Comparison of ENCODE assay signal across 23 cellular contexts in the genomic region with DNA sequence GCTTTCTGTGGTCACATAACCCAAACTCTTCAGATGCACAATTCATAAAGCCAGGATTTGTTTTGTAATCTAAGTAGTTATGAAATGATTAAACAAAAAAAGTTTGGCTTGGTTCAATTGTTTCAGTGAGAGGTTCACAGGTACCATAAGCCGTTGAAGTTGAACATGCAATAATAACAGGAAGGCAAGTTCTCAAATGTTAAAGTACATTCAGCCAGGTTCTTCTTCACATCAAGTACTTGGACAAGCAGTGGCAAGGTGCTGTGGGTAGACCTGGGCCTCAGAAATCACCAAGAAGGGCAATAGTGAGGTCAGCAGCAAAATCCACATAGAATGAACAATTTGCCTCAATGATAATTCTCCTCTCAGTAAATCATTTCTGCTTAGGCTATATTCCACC.
A peak's percentile ranks its signal among the peaks of the same experiment; 100 is the strongest.
DNase-seq lines count a peak whose midpoint lies in the region; ATAC-seq, FAIRE-seq and TF ChIP-seq lines count a peak whose summit lies in the region.
"Had no signal": no experiment of that assay in that cellular context is flagged by ENCODE, and none has a peak within 500 bp of the region (broad histone marks: within the 10 kb centered on the region; RNA-seq: fewer than 3 reads in every experiment).

No MANE protein-coding gene starts in this region.

- H3K9me1 ChIP-seq in keratinocyte (ENCODE audit: control insufficient read depth, extremely low read depth, insufficient read depth, low read length): no peaks in the 10 kb centered on the region

- no peak overlapping the region for H2BK12ac ChIP-seq in mesenchymal stem cell (ENCODE audit: low read length in 2 of 2)

- H3K36me3 ChIP-seq in keratinocyte (ENCODE audit: control insufficient read depth in 2 of 2, extremely low read depth in 1 of 2, insufficient read depth in 2 of 2, low read length in 2 of 2): no peaks in the 10 kb centered on the region
- no peaks in the 10 kb centered on the region for H3K36me3 ChIP-seq in mesenchymal stem cell (ENCODE audit: control insufficient read depth in 1 of 2, insufficient read depth in 2 of 2, low read depth in 1 of 2, low read length in 2 of 2)

- H2AFZ ChIP-seq in keratinocyte (ENCODE audit: control insufficient read depth, low read length): no peak overlapping the region
- H2AFZ ChIP-seq in mesenchymal stem cell (ENCODE audit: low read depth, low read length): no peak overlapping the region

- dilution Hi-C loops in keratinocyte (cut with MboI; ENCODE audit: extremely low pct_ligation_motif_present, low sequenced_read_pairs): no loop called here

- H3K27me3 ChIP-seq in keratinocyte (ENCODE audit: control insufficient read depth, extremely low read depth, insufficient read depth, low read length) (no peaks in the 10 kb centered on the region), mesenchymal stem cell (ENCODE audit: control insufficient read depth in 1 of 2, insufficient read depth in 1 of 2, low read length in 2 of 2) (no peaks in the 10 kb centered on the region)

- H3K9me3 ChIP-seq in keratinocyte (ENCODE audit: control insufficient read depth, low read depth, low read length): no peaks in the 10 kb centered on the region
- no peaks in the 10 kb centered on the region for H3K9me3 ChIP-seq in mesenchymal stem cell (ENCODE audit: control insufficient read depth, low read length)
- H3K9me3 ChIP-seq: A549, Caco-2 had no signal

- H3K4me3 ChIP-seq in keratinocyte (ENCODE audit: control insufficient read depth in 2 of 3, extremely low read depth in 1 of 3, insufficient read depth in 2 of 3, low read depth in 1 of 3, low read length in 3 of 3) (no peak overlapping the region), mesenchymal stem cell (ENCODE audit: insufficient read depth in 1 of 2, low read depth in 1 of 2, low read length in 2 of 2) (no peak overlapping the region)
- H3K4me3 ChIP-seq: A549 had no signal

- H3K9ac ChIP-seq in keratinocyte (ENCODE audit: control insufficient read depth, extremely low read depth, insufficient read depth, low read length) (no peak overlapping the region), mesenchymal stem cell (ENCODE audit: low read length) (no peak overlapping the region)

- no peaks in the 10 kb centered on the region for H3K79me1 ChIP-seq in mesenchymal stem cell (replicated peaks; ENCODE audit: low read length, poor library complexity, severe bottlenecking)

- no peak overlapping the region for H4K8ac ChIP-seq in mesenchymal stem cell (ENCODE audit: low read length)

- H3K79me2 ChIP-seq in keratinocyte (ENCODE audit: control insufficient read depth, insufficient read depth, low read length): no peaks in the 10 kb centered on the region

- DNase-seq in DMS53 (lab: John Stamatoyannopoulos, UW) (peak; percentile 3), DMS53 treated with DMSO at 0.1 percent for 48 hours (lab: John Stamatoyannopoulos, UW; ENCODE audit: unreplicated experiment) (no peak), keratinocyte (ENCODE audit: low read depth, low spot score) (no peak), mesenchymal stem cell (no peak), NCI-H1105 (lab: John Stamatoyannopoulos, UW) (no peak), NCI-H226 (no peak)
- DNase-seq: AML-193; Caco-2; CD4-positive, alpha-beta T cell; DMS79 treated with DMSO at 0.1 percent for 48 hours; GF-D8; GOT3; H7; HFFc6; KG1 had no signal

- TF ChIP-seq CTCF in keratinocyte (optimal IDR thresholded peaks at IDR 0.05 in 1 of 3, IDR thresholded peaks at IDR 0.05 in 1 of 3, conservative IDR thresholded peaks at IDR 0.05 in 1 of 3; ENCODE audit: extremely low read depth in 1 of 3, insufficient read depth in 2 of 3, low read length in 3 of 3): no peak

- peak; percentile 26 for FAIRE-seq in keratinocyte (lab: Jason Lieb, UNC)
- FAIRE-seq: A549, D721Med, GM12892, GM18507 had no signal

- H4K91ac ChIP-seq in mesenchymal stem cell (ENCODE audit: low read length): no peak overlapping the region

- H2BK5ac ChIP-seq in mesenchymal stem cell (ENCODE audit: low read depth, low read length, poor library complexity, severe bottlenecking): no peak overlapping the region

- WGBS in mesenchymal stem cell: 89% methylated on average over 1 of the region's 1 CpG

- H4K20me1 ChIP-seq in keratinocyte (ENCODE audit: control insufficient read depth, extremely low read depth, insufficient read depth, low read length): no peaks in the 10 kb centered on the region

- H3K4me1 ChIP-seq in keratinocyte (ENCODE audit: control insufficient read depth, extremely low read depth, insufficient read depth, low read length) (no peaks in the 10 kb centered on the region), mesenchymal stem cell (ENCODE audit: control insufficient read depth, insufficient read depth, low read depth, low read length) (no peaks in the 10 kb centered on the region)
- H3K4me1 ChIP-seq: A549, Caco-2 had no signal

- H3K23ac ChIP-seq in mesenchymal stem cell (ENCODE audit: low read length in 2 of 2): no peak overlapping the region

- no peak overlapping the region for H3K14ac ChIP-seq in mesenchymal stem cell (ENCODE audit: low read length in 2 of 2)

- H3K27ac ChIP-seq in keratinocyte (ENCODE audit: control insufficient read depth, insufficient read depth, low read length) (no peak overlapping the region), mesenchymal stem cell (ENCODE audit: low read length, poor library complexity, severe bottlenecking) (no peak overlapping the region)
- H3K27ac ChIP-seq: 22Rv1, A549, C4-2B had no signal

- H3K4me2 ChIP-seq in keratinocyte (ENCODE audit: control insufficient read depth, extremely low read depth, insufficient read depth, low read depth, low read length) (no peak overlapping the region), mesenchymal stem cell (ENCODE audit: low read length, poor library complexity, severe bottlenecking) (no peak overlapping the region)
- H3K4me2 ChIP-seq: A549 had no signal

- no peak overlapping the region for H3K18ac ChIP-seq in mesenchymal stem cell (ENCODE audit: low read depth in 1 of 2, low read length in 2 of 2)

- no peak overlapping the region for H3K4ac ChIP-seq in mesenchymal stem cell (ENCODE audit: low read depth in 1 of 2, low read length in 2 of 2)

- H2AK5ac ChIP-seq in mesenchymal stem cell (ENCODE audit: low read length, severe bottlenecking): no peak overlapping the region

- no peak overlapping the region for H2BK15ac ChIP-seq in mesenchymal stem cell (ENCODE audit: low read depth, poor library complexity, severe bottlenecking)

- peak; percentile 47 for ATAC-seq in HG02870 (IDR thresholded peaks at IDR 0.05; ENCODE audit: unreplicated experiment)
- ATAC-seq: A549, HCT116 had no signal

- H2BK120ac ChIP-seq in mesenchymal stem cell (ENCODE audit: low read depth, low read length): no peak overlapping the region
